Comparison of ENCODE assay signal across 19 cellular contexts in genomic region chr3:12334786-12335185, GRCh38. TPM values are rescaled to one million over a fixed set of nuclear protein-coding genes. Genes with fewer than 3 reads are reported as not detected.
A peak's percentile ranks its signal among the peaks of the same experiment; 100 is the strongest.
DNase-seq lines count a peak whose midpoint lies in the region; ATAC-seq and TF ChIP-seq lines count a peak whose summit lies in the region.
"Had no signal": no experiment of that assay in that cellular context is flagged by ENCODE, and none has a peak within 500 bp of the region (broad histone marks: within the 10 kb centered on the region; RNA-seq: fewer than 3 reads in every experiment).

No MANE protein-coding gene starts in this region.

- H3K27ac Mint-ChIP-seq in T-helper 17 cell, result peak overlapping the region; percentile 24
- H3K27ac Mint-ChIP-seq: CD14-positive monocyte; CD8-positive, alpha-beta T cell; HFFc6 had no signal

- peaks cover 16% of the 10 kb centered on the region for H3K4me1 Mint-ChIP-seq in T-helper 17 cell

- no peaks in the 10 kb centered on the region for H3K27me3 Mint-ChIP-seq in T-helper 17 cell

- H3K4me3 Mint-ChIP-seq in T-helper 17 cell, result no peak overlapping the region
- H3K4me3 Mint-ChIP-seq: CD14-positive monocyte; CD8-positive, alpha-beta T cell; HFFc6 had no signal

- DNase-seq in NOMO-1 treated with DMSO at 0.1 percent for 48 hours (lab: John Stamatoyannopoulos, UW; ENCODE audit: unreplicated experiment) (peak; percentile 43), NOMO-1 treated with dmso at 0.1 percent for 144 hours (lab: John Stamatoyannopoulos, UW; ENCODE audit: unreplicated experiment) (no peak), T-helper 17 cell (no peak), fibroblast of villous mesenchyme (ENCODE audit: low read depth) (peak; percentile 39), DMS153 (lab: John Stamatoyannopoulos, UW) (no peak), NCI-H748 treated with DMSO at 0.1 percent for 48 hours (lab: John Stamatoyannopoulos, UW) (no peak), CD1c-positive myeloid dendritic cell (ENCODE audit: extremely low spot score) (no peak), NCI-H1436 treated with DMSO at 0.1 percent for 48 hours (lab: John Stamatoyannopoulos, UW) (no peak)
- DNase-seq: 8988T; Calu3; CD8-positive, alpha-beta T cell; DMS53; GOT3; H7; HFFc6; IMR-90 had no signal

- no peak for ATAC-seq in T-helper 17 cell
- ATAC-seq: CD8-positive, alpha-beta T cell; HCT116 had no signal

- no peaks in the 10 kb centered on the region for H3K36me3 Mint-ChIP-seq in T-helper 17 cell (ENCODE audit: low read depth)
- H3K36me3 Mint-ChIP-seq: CD14-positive monocyte; CD8-positive, alpha-beta T cell had no signal

- TF ChIP-seq CTCF in fibroblast of villous mesenchyme (IDR thresholded peaks at IDR 0.05; ENCODE audit: insufficient read depth, low read depth, low read length), result no peak

- H3K4me3 ChIP-seq in fibroblast of villous mesenchyme (ENCODE audit: low read depth, low read length), result no peak overlapping the region
- H3K4me3 ChIP-seq: BLaER1 had no signal

- no peaks in the 10 kb centered on the region for H3K9me3 ChIP-seq in T-helper 17 cell (ENCODE audit: control insufficient read depth, low read length, poor library complexity, severe bottlenecking)
- H3K9me3 ChIP-seq: BLaER1 had no signal

RNA-seq across cellular contexts. Expression of gene PPARG, which starts 45.9 kb away (rescaled TPM):
- total RNA-seq in T-helper 17 cell (1 to 10 TPM; 1.1 to 1.2 TPM), fibroblast of villous mesenchyme (3.5 and 4.7 TPM in 2 replicates)
- total RNA-seq: CD8-positive, alpha-beta T cell had no signal

Comparison
In these comparisons a context has a peak if more than half of its experiments do, and no peak if none do; other contexts are left out.
1. DNase-seq: peak in NOMO-1 treated with DMSO at 0.1 percent for 48 hours (single experiment) and fibroblast of villous mesenchyme (single experiment); none in NOMO-1 treated with dmso at 0.1 percent for 144 hours (single experiment), T-helper 17 cell (0 of 3), DMS153 (single experiment), NCI-H748 treated with DMSO at 0.1 percent for 48 hours (single experiment), CD1c-positive myeloid dendritic cell (single experiment) and NCI-H1436 treated with DMSO at 0.1 percent for 48 hours (single experiment).